ENCODE assay signal across 10 cellular contexts in the genomic region with DNA sequence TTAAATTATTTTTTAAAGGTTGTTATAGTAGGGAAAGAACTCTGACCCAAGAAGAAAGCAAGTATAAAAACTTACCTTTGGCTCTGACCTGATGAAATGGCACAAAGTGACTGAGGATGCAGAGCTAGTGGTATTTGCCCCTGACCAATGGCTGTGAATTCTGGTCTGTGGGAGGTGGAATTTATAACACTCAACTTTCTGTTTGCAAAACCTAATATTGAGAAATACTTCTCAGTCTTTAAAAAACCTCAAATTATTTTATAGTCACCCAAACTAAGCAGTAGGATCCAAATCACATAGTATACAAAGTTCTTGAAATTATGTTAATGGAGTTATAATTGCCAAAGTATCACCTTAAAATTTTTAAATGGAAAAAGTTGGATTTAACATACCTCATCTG. TPM values are rescaled to one million over a fixed set of nuclear protein-coding genes. Genes with fewer than 3 reads are reported as not detected.
"Had no signal": no experiment of that assay in that cellular context is flagged by ENCODE, and none has a peak within 500 bp of the region (broad histone marks: within the 10 kb centered on the region; RNA-seq: fewer than 3 reads in every experiment).

A gene with protein sequence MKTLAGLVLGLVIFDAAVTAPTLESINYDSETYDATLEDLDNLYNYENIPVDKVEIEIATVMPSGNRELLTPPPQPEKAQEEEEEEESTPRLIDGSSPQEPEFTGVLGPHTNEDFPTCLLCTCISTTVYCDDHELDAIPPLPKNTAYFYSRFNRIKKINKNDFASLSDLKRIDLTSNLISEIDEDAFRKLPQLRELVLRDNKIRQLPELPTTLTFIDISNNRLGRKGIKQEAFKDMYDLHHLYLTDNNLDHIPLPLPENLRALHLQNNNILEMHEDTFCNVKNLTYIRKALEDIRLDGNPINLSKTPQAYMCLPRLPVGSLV (minus strand): TSS at position 101 of the 400 bp plus-strand sequence. CDS start 2,407 bp downstream, outside the sequence.

- H3K27ac ChIP-seq: GM23248 had no signal

- DNase-seq: GM23248, GOT3, H7, H9, HCEC 1CT, HFFc6 had no signal

- H3K36me3 ChIP-seq: HAP-1 had no signal

- H3K4me3 ChIP-seq: GM23248, GM23338, HAP-1 had no signal

- FAIRE-seq: H1, H54 had no signal

- H3K4me1 ChIP-seq: HAP-1 had no signal

- H3K9me3 ChIP-seq: HAP-1 had no signal

RNA-seq across cellular contexts. Expression of the gene that starts here (rescaled TPM):
- polyA plus RNA-seq: GM23248, GM23338, H1 had no signal
